1 cellular context compared by ENCODE assay signal in the genomic region with DNA sequence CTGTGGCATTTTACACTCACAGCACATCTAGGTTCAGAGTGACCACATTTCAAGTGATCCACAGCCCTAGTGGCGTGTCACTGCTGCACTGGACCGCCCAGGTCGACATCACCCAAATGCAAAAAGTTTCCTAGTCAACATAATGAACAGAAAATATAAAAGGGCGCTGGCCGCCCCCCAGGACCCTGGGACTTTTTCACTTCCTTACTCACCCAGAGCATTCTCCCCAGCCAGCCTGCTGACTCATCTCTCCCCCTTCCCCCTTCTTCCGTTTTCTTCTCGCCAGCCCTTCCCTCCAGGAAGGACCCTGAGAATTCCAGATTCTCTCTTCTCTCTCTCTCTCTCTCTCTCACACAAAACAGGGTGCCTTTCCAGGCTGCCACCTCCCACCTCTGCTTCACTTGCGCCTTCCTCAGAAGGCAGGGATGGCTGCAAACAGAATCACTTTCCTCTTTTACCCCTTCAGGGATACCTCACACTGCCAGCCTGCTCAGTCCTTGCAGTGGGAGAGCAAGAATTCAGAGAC.
TF ChIP-seq lines count a peak whose summit lies in the region.

No MANE protein-coding gene starts in this region.

TF ChIP-seq in A549, 52 proteins besides CTCF, POLR2A, EP300 and RAD21 (continued from another document):
- TF ChIP-seq KDM1A (IDR thresholded peaks at IDR 0.05; ENCODE audit: low read depth) (no peak), NPAS2 (CRISPR knock-in tag; IDR thresholded peaks at IDR 0.05; ENCODE audit: borderline replicate concordance) (no peak), NFE2L2 (conservative IDR thresholded peaks at IDR 0.05; ENCODE audit: low read length) (peak; percentile 78), NR3C1 (IDR thresholded peaks at IDR 0.05) (no peak), RCOR1 (IDR thresholded peaks at IDR 0.05; ENCODE audit: low read depth, low read length) (no peak), PHF8 (IDR thresholded peaks at IDR 0.05; ENCODE audit: borderline replicate concordance, low read depth) (no peak), EHF (CRISPR knock-in tag; IDR thresholded peaks at IDR 0.05) (no peak), ESRRA (IDR thresholded peaks at IDR 0.05; ENCODE audit: borderline replicate concordance, low read length) (no peak), CEBPB (IDR thresholded peaks at IDR 0.05) (no peak), HDAC2 (IDR thresholded peaks at IDR 0.05) (no peak), ZSCAN20 (CRISPR knock-in tag; IDR thresholded peaks at IDR 0.05) (no peak)
- TF ChIP-seq, protein P1, sequence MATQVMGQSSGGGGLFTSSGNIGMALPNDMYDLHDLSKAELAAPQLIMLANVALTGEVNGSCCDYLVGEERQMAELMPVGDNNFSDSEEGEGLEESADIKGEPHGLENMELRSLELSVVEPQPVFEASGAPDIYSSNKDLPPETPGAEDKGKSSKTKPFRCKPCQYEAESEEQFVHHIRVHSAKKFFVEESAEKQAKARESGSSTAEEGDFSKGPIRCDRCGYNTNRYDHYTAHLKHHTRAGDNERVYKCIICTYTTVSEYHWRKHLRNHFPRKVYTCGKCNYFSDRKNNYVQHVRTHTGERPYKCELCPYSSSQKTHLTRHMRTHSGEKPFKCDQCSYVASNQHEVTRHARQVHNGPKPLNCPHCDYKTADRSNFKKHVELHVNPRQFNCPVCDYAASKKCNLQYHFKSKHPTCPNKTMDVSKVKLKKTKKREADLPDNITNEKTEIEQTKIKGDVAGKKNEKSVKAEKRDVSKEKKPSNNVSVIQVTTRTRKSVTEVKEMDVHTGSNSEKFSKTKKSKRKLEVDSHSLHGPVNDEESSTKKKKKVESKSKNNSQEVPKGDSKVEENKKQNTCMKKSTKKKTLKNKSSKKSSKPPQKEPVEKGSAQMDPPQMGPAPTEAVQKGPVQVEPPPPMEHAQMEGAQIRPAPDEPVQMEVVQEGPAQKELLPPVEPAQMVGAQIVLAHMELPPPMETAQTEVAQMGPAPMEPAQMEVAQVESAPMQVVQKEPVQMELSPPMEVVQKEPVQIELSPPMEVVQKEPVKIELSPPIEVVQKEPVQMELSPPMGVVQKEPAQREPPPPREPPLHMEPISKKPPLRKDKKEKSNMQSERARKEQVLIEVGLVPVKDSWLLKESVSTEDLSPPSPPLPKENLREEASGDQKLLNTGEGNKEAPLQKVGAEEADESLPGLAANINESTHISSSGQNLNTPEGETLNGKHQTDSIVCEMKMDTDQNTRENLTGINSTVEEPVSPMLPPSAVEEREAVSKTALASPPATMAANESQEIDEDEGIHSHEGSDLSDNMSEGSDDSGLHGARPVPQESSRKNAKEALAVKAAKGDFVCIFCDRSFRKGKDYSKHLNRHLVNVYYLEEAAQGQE (IDR thresholded peaks at IDR 0.05) = no peak
- TF ChIP-seq, protein P2, sequence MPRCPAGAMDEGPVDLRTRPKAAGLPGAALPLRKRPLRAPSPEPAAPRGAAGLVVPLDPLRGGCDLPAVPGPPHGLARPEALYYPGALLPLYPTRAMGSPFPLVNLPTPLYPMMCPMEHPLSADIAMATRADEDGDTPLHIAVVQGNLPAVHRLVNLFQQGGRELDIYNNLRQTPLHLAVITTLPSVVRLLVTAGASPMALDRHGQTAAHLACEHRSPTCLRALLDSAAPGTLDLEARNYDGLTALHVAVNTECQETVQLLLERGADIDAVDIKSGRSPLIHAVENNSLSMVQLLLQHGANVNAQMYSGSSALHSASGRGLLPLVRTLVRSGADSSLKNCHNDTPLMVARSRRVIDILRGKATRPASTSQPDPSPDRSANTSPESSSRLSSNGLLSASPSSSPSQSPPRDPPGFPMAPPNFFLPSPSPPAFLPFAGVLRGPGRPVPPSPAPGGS (IDR thresholded peaks at IDR 0.05) = no peak
- TF ChIP-seq, protein P3, sequence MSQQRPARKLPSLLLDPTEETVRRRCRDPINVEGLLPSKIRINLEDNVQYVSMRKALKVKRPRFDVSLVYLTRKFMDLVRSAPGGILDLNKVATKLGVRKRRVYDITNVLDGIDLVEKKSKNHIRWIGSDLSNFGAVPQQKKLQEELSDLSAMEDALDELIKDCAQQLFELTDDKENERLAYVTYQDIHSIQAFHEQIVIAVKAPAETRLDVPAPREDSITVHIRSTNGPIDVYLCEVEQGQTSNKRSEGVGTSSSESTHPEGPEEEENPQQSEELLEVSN (IDR thresholded peaks at IDR 0.05; ENCODE audit: borderline replicate concordance, low read depth) = no peak
- TF ChIP-seq, protein P4, sequence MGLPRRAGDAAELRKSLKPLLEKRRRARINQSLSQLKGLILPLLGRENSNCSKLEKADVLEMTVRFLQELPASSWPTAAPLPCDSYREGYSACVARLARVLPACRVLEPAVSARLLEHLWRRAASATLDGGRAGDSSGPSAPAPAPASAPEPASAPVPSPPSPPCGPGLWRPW (IDR thresholded peaks at IDR 0.05) = no peak
- TF ChIP-seq, protein P5, sequence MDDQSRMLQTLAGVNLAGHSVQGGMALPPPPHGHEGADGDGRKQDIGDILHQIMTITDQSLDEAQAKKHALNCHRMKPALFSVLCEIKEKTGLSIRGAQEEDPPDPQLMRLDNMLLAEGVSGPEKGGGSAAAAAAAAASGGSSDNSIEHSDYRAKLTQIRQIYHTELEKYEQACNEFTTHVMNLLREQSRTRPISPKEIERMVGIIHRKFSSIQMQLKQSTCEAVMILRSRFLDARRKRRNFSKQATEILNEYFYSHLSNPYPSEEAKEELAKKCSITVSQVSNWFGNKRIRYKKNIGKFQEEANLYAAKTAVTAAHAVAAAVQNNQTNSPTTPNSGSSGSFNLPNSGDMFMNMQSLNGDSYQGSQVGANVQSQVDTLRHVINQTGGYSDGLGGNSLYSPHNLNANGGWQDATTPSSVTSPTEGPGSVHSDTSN (IDR thresholded peaks at IDR 0.05) = no peak
- TF ChIP-seq, protein P6, sequence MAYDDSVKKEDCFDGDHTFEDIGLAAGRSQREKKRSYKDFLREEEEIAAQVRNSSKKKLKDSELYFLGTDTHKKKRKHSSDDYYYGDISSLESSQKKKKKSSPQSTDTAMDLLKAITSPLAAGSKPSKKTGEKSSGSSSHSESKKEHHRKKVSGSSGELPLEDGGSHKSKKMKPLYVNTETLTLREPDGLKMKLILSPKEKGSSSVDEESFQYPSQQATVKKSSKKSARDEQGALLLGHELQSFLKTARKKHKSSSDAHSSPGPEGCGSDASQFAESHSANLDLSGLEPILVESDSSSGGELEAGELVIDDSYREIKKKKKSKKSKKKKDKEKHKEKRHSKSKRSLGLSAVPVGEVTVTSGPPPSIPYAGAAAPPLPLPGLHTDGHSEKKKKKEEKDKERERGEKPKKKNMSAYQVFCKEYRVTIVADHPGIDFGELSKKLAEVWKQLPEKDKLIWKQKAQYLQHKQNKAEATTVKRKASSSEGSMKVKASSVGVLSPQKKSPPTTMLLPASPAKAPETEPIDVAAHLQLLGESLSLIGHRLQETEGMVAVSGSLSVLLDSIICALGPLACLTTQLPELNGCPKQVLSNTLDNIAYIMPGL (CRISPR knock-in tag; IDR thresholded peaks at IDR 0.05; ENCODE audit: borderline replicate concordance) = no peak
